In the genomic region with DNA sequence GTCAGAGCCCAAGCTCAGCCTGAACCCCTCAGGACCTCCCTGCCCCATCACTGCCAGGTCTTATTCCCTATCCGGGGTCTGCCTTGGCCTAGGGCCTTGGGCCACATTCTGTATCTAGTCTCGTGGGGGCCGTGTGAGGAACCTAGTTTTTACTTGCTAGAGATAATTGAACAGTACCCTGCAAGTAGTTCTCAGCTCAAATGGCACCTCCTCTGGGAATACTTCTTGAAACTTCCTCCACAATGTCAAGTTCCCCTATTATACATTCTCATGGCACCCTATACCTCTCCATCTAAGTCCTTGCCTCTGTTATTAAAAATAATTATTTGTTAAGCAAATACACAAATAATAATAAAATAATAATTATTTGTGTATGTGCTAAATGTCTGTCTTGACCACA, we compare ENCODE assay signal across 14 cellular contexts. TPM values are rescaled to one million over a fixed set of nuclear protein-coding genes. Genes with fewer than 3 reads are reported as not detected.
A peak's percentile ranks its signal among the peaks of the same experiment; 100 is the strongest.
DNase-seq lines count a peak whose midpoint lies in the region; ATAC-seq, FAIRE-seq and TF ChIP-seq lines count a peak whose summit lies in the region.
"Had no signal": no experiment of that assay in that cellular context is flagged by ENCODE, and none has a peak within 500 bp of the region (broad histone marks: within the 10 kb centered on the region; RNA-seq: fewer than 3 reads in every experiment).

No MANE protein-coding gene starts in this region.

- TF ChIP-seq POLR2A in esophagus muscularis mucosa (IDR thresholded peaks at IDR 0.05; ENCODE audit: low read depth) (no peak), GM12892 (IDR thresholded peaks at IDR 0.05; ENCODE audit: low read depth, low read length) (no peak)

- WGBS in esophagus muscularis mucosa: 49% methylated on average over 3 of the region's 3 CpGs
- 64 to 73% methylated on average over 3 of the region's 3 CpGs for WGBS in pancreas, 2 donors

- ATAC-seq in Right ventricle myocardium superior (ENCODE audit: poor library complexity) (no peak), pancreas (no peak), HG03135 (IDR thresholded peaks at IDR 0.05; ENCODE audit: unreplicated experiment) (no peak), GM19463 (IDR thresholded peaks at IDR 0.05; ENCODE audit: unreplicated experiment) (no peak)

- DNase-seq in left ventricle myocardium inferior: no peak
- DNase-seq in Right ventricle myocardium superior: no peak
- no peak for DNase-seq in esophagus muscularis mucosa (ENCODE audit: extremely low spot score)
- DNase-seq in pancreas: no peak
- DNase-seq in GM12892 (ENCODE audit: insufficient read length): no peak
- no peak for DNase-seq in stimulated activated CD4-positive, alpha-beta T cell treated with anti-CD3 and anti-CD28 coated beads, Interleukin-15, amount 100 ng/mL, for 24 hours
- DNase-seq: activated CD4-positive, alpha-beta T cell treated with anti-CD3 and anti-CD28 coated beads, Interleukin-2, amount 50 U/mL, for 48 hours; activated naive CD8-positive, alpha-beta T cell treated with anti-CD3 and anti-CD28 coated beads, Interleukin-2, amount 10 ng/mL, durations not matched to agents 7 days and 5 days; GF-D8; NCI-H187; RPMI8226; stimulated activated naive CD4-positive, alpha-beta T cell treated with Interleukin-2 at 50 U/mL for 16 hours had no signal

- intact Hi-C loops in left ventricle myocardium inferior (cut with micrococcal nuclease) (no loop called here), Right ventricle myocardium superior (cut with DNase I) (no loop called here), esophagus muscularis mucosa (cut with DNase I) (loop anchor here (5.0 kb wide), 1 partner anchor 35 kb away; the partner anchor contains the start of gene CSF1), pancreas (cut with DNase I) (no loop called here)

- H3K27ac ChIP-seq in left ventricle myocardium inferior (replicated peaks) (peak overlapping the region; percentile 86), esophagus muscularis mucosa (replicated peaks in 1 of 4) (peak overlapping the region; percentile 81 to 91 (median 88)), pancreas (peak overlapping the region in 3 of 4 donors; percentile 61 to 80 (median 79))

- FAIRE-seq in pancreas (lab: Jason Lieb, UNC): no peak
- FAIRE-seq in GM12892 (lab: Jason Lieb, UNC): no peak

- no peak for TF ChIP-seq CTCF in left ventricle myocardium inferior (IDR thresholded peaks at IDR 0.05; ENCODE audit: borderline replicate concordance)
- no peak for TF ChIP-seq CTCF in esophagus muscularis mucosa (IDR thresholded peaks at IDR 0.05)
- no peak for TF ChIP-seq CTCF in pancreas (IDR thresholded peaks at IDR 0.05)

- no peaks in the 10 kb centered on the region for H3K36me3 ChIP-seq in left ventricle myocardium inferior
- no peaks in the 10 kb centered on the region for H3K36me3 ChIP-seq in esophagus muscularis mucosa
- no peaks in the 10 kb centered on the region for H3K36me3 ChIP-seq in pancreas

- peaks cover 49% of the 10 kb centered on the region for H3K4me1 ChIP-seq in left ventricle myocardium inferior
- H3K4me1 ChIP-seq in esophagus muscularis mucosa: peaks cover 36 to 53% (median 48%) of the 10 kb centered on the region in 4 donors
- no peaks in the 10 kb centered on the region for H3K4me1 ChIP-seq in pancreas

- H3K27me3 ChIP-seq in left ventricle myocardium inferior (ENCODE audit: low read depth): no peaks in the 10 kb centered on the region
- H3K27me3 ChIP-seq in esophagus muscularis mucosa: no peaks in the 10 kb centered on the region
- H3K27me3 ChIP-seq in pancreas: no peaks in the 10 kb centered on the region

- H3K4me3 ChIP-seq in left ventricle myocardium inferior (peak overlapping the region; percentile 24), esophagus muscularis mucosa (peak overlapping the region in 3 of 4 donors; percentile 11 to 33 (median 27)), pancreas (no peak overlapping the region)

- TF ChIP-seq EP300 in esophagus muscularis mucosa (IDR thresholded peaks at IDR 0.05): no peak

- H3K9me3 ChIP-seq in left ventricle myocardium inferior (replicated peaks): no peaks in the 10 kb centered on the region
- H3K9me3 ChIP-seq in esophagus muscularis mucosa: no peaks in the 10 kb centered on the region
- H3K9me3 ChIP-seq in pancreas: no peaks in the 10 kb centered on the region

RNA-seq across cellular contexts. Expression of gene CSF1, which starts 32.9 kb away (rescaled TPM):
- total RNA-seq in left ventricle myocardium inferior: 13.9 TPM
- total RNA-seq in Right ventricle myocardium superior: 16.0 TPM
- total RNA-seq in esophagus muscularis mucosa: 10 to 100 TPM; 27.0 to 92.6 (median 48.1) TPM
- total RNA-seq in pancreas: 10 to 100 TPM in 4 of 6 donors, 1 to 10 TPM in 2; 6.7 to 38.3 (median 13.4) TPM
- polyA plus RNA-seq in pancreas: 10 to 100 TPM; 15.5 to 16.5 TPM
- polyA plus RNA-seq in GM12892 (2012; ENCODE audit: missing spikeins): 10.9 TPM

Comparison
In these comparisons a context has a peak if more than half of its experiments do, and no peak if none do; other contexts are left out.
1. H3K4me3 ChIP-seq: peak in left ventricle myocardium inferior (single experiment) and esophagus muscularis mucosa (3 of 4); none in pancreas (0 of 4).
2. Peak in every context shown above with its lines, with median percentiles within 50 percentile points of each other: H3K27ac ChIP-seq.